ENCODE assay signal across 1 cellular context in genomic region chr2:189522435-189523151, GRCh38.
A peak's percentile ranks its signal among the peaks of the same experiment; 100 is the strongest.
TF ChIP-seq lines count a peak whose summit lies in the region.

No MANE protein-coding gene starts in this region.

TF ChIP-seq in HepG2, 621 proteins besides CTCF, POLR2A, EP300 and RAD21 (continued from another document and continues in another):
- TF ChIP-seq DPF2 (CRISPR knock-in tag; IDR thresholded peaks at IDR 0.05; ENCODE audit: borderline replicate concordance, low read depth) (no peak), ZNF383 (CRISPR knock-in tag; IDR thresholded peaks at IDR 0.05; ENCODE audit: borderline replicate concordance) (no peak), KDM6A (CRISPR knock-in tag; IDR thresholded peaks at IDR 0.05; ENCODE audit: low read depth) (peak; percentile 74), RFX5 (IDR thresholded peaks at IDR 0.05; ENCODE audit: low read depth, low read length) (no peak), DBP (CRISPR knock-in tag; IDR thresholded peaks at IDR 0.05; ENCODE audit: not compliant biosample characterization) (no peak), ATAD3A (CRISPR knock-in tag; IDR thresholded peaks at IDR 0.05) (no peak), YEATS4 (CRISPR knock-in tag; IDR thresholded peaks at IDR 0.05; ENCODE audit: borderline replicate concordance) (no peak; the same call in 1 of the 2 replicates), NCOA1 (CRISPR knock-in tag; IDR thresholded peaks at IDR 0.05) (no peak), MBNL3 (CRISPR knock-in tag; conservative IDR thresholded peaks at IDR 0.05) (no peak), AGO1 (IDR thresholded peaks at IDR 0.05; ENCODE audit: low read depth, low read length, poor library complexity, severe bottlenecking) (no peak), CHCHD3 (CRISPR knock-in tag; IDR thresholded peaks at IDR 0.05) (no peak), ZSCAN25 (CRISPR knock-in tag; IDR thresholded peaks at IDR 0.05) (no peak), ZNF704 (CRISPR knock-in tag; IDR thresholded peaks at IDR 0.05; ENCODE audit: borderline replicate concordance) (no peak), ZNF432 (CRISPR knock-in tag; IDR thresholded peaks at IDR 0.05; ENCODE audit: borderline replicate concordance) (no peak), CREM (IDR thresholded peaks at IDR 0.05) (peak; percentile 9; the same call in 1 of the 2 replicates), CREM (CRISPR knock-in tag; IDR thresholded peaks at IDR 0.05) (no peak), MAX (IDR thresholded peaks at IDR 0.05) (no peak), MIXL1 (CRISPR knock-in tag; IDR thresholded peaks at IDR 0.05) (peak; percentile 30; the same call in 1 of the 2 replicates), ARID5B (CRISPR knock-in tag; IDR thresholded peaks at IDR 0.05) (peak; percentile 80), ZNF775 (CRISPR knock-in tag; IDR thresholded peaks at IDR 0.05; ENCODE audit: borderline replicate concordance) (no peak), ATF1 (CRISPR knock-in tag; IDR thresholded peaks at IDR 0.05) (peak; percentile 12; the same call in 1 of the 2 replicates), ZMYM2 (CRISPR knock-in tag; IDR thresholded peaks at IDR 0.05) (no peak), STAG1 (CRISPR knock-in tag; IDR thresholded peaks at IDR 0.05) (no peak), SNAPC2 (CRISPR knock-in tag; IDR thresholded peaks at IDR 0.05) (no peak), HMGA1 (CRISPR knock-in tag; conservative IDR thresholded peaks at IDR 0.05) (no peak), ZNF20 (CRISPR knock-in tag; IDR thresholded peaks at IDR 0.05) (no peak), ZBTB43 (CRISPR knock-in tag; conservative IDR thresholded peaks at IDR 0.05) (no peak), ELF1 (CRISPR knock-in tag; IDR thresholded peaks at IDR 0.05) (peak; percentile 42), MTF1 (CRISPR knock-in tag; IDR thresholded peaks at IDR 0.05) (no peak), FOXK1 (CRISPR knock-in tag; IDR thresholded peaks at IDR 0.05; ENCODE audit: borderline replicate concordance, low read depth) (0 out of 2 replicates have a peak, but pooled peaks have one; percentile 50), TIGD3 (CRISPR knock-in tag; IDR thresholded peaks at IDR 0.05; ENCODE audit: borderline replicate concordance) (no peak), ZNF234 (CRISPR knock-in tag; conservative IDR thresholded peaks at IDR 0.05) (no peak), HMG20A (CRISPR knock-in tag; IDR thresholded peaks at IDR 0.05; ENCODE audit: borderline replicate concordance) (peak; percentile 74), ZBTB4 (CRISPR knock-in tag; IDR thresholded peaks at IDR 0.05; ENCODE audit: borderline replicate concordance) (no peak), ZNF331 (CRISPR knock-in tag; IDR thresholded peaks at IDR 0.05) (no peak), NKX3-1 (CRISPR knock-in tag; IDR thresholded peaks at IDR 0.05) (no peak), HOXA5 (CRISPR knock-in tag; IDR thresholded peaks at IDR 0.05) (0 out of 2 replicates have a peak, but pooled peaks have one; percentile 19), HNRNPLL (IDR thresholded peaks at IDR 0.05; ENCODE audit: low read depth, low read length, poor library complexity, severe bottlenecking) (no peak), CEBPB (IDR thresholded peaks at IDR 0.05; ENCODE audit: borderline replicate concordance, low read depth, low read length) (peak; percentile 14; the same call in 1 of the 2 replicates), KDM5A (IDR thresholded peaks at IDR 0.05; ENCODE audit: borderline replicate concordance, low read length) (no peak), STAT6 (CRISPR knock-in tag; IDR thresholded peaks at IDR 0.05; ENCODE audit: borderline replicate concordance) (no peak), ZIK1 (CRISPR knock-in tag; IDR thresholded peaks at IDR 0.05; ENCODE audit: borderline replicate concordance, low read depth) (no peak), USF2 (IDR thresholded peaks at IDR 0.05; ENCODE audit: low read depth, low read length) (no peak), USF2 (CRISPR knock-in tag; IDR thresholded peaks at IDR 0.05; ENCODE audit: borderline replicate concordance) (no peak), HOMEZ (CRISPR knock-in tag; IDR thresholded peaks at IDR 0.05; ENCODE audit: low read depth) (peak; percentile 68; the same call in 1 of the 2 replicates)
